1 cellular context compared by ENCODE assay signal in genomic region chr18:51385270-51385669, GRCh38.
TF ChIP-seq lines count a peak whose summit lies in the region.

No MANE protein-coding gene starts in this region.

TF ChIP-seq in GM23338, 12 proteins besides CTCF, POLR2A, EP300 and RAD21 (continued from another document):
- TF ChIP-seq ZNF331 (CRISPR knock-in tag; IDR thresholded peaks at IDR 0.05; ENCODE audit: low read depth) (no peak), CREB1 (CRISPR knock-in tag; IDR thresholded peaks at IDR 0.05; ENCODE audit: low read depth) (no peak), POLR2AphosphoS5 (IDR thresholded peaks at IDR 0.05; ENCODE audit: low read depth) (no peak), NANOG (IDR thresholded peaks at IDR 0.05; ENCODE audit: borderline replicate concordance) (no peak), EZH2 (IDR thresholded peaks at IDR 0.05; ENCODE audit: low read depth, unreplicated experiment) (no peak), EZH2phosphoT487 (IDR thresholded peaks at IDR 0.05; ENCODE audit: unreplicated experiment) (no peak), STAT1 (IDR thresholded peaks at IDR 0.05; ENCODE audit: unreplicated experiment) (no peak), JUNB (IDR thresholded peaks at IDR 0.05; ENCODE audit: unreplicated experiment) (no peak)
